14 cellular contexts compared by ENCODE assay signal in genomic region chr7:90579181-90579688, GRCh38. TPM values are rescaled to one million over a fixed set of nuclear protein-coding genes. Genes with fewer than 3 reads are reported as not detected.
DNase-seq lines count a peak whose midpoint lies in the region; ATAC-seq and TF ChIP-seq lines count a peak whose summit lies in the region.
"Had no signal": no experiment of that assay in that cellular context is flagged by ENCODE, and none has a peak within 500 bp of the region (broad histone marks: within the 10 kb centered on the region; RNA-seq: fewer than 3 reads in every experiment).

No MANE protein-coding gene starts in this region.

- H3K4me3 ChIP-seq in epithelial cell of proximal tubule (ENCODE audit: low read depth, low read length) (no peak overlapping the region), parathyroid adenoma (ENCODE audit: low read depth, low read length) (no peak overlapping the region), MM.1S (ENCODE audit: low read length) (no peak overlapping the region)
- H3K4me3 ChIP-seq: thyroid gland had no signal

- H3F3A ChIP-seq in MM.1S (ENCODE audit: insufficient read depth, low read length): no peaks in the 10 kb centered on the region

- TF ChIP-seq CTCF in epithelial cell of proximal tubule (conservative IDR thresholded peaks at IDR 0.05; ENCODE audit: low read depth, low read length) (peak; percentile 4), parathyroid adenoma (IDR thresholded peaks at IDR 0.05) (no peak), MM.1S (IDR thresholded peaks at IDR 0.05; ENCODE audit: low read length) (no peak)

- H3K36me3 ChIP-seq in parathyroid adenoma (ENCODE audit: control insufficient read depth, insufficient read depth, low read length): no peaks in the 10 kb centered on the region
- no peaks in the 10 kb centered on the region for H3K36me3 ChIP-seq in MM.1S (replicated peaks; ENCODE audit: insufficient read depth, low read length)
- H3K36me3 ChIP-seq: thyroid gland had no signal

- DNase-seq in ELR (ENCODE audit: low read depth) (peak; percentile 50), OCI-M1 (lab: John Stamatoyannopoulos, UW) (peak; percentile 87), epithelial cell of proximal tubule (ENCODE audit: low read depth) (no peak), MM.1S (no peak), NCI-H2171 (lab: John Stamatoyannopoulos, UW) (no peak), hepatic stellate cell (ENCODE audit: low spot score) (no peak)
- DNase-seq: DMS 273 treated with DMSO at 0.1 percent for 48 hours; hippocampal formation; naive thymus-derived CD8-positive, alpha-beta T cell; stimulated activated CD4-positive, alpha-beta T cell treated with anti-CD3 and anti-CD28 coated beads, Interleukin-4, amount 100 ng/mL, for 24 hours had no signal

- H3K27ac ChIP-seq in parathyroid adenoma (no peak overlapping the region), MM.1S (ENCODE audit: low read length) (no peak overlapping the region)
- H3K27ac ChIP-seq: HL-60, thyroid gland had no signal

- H4K20me1 ChIP-seq in MM.1S (ENCODE audit: insufficient read depth, low read length): no peaks in the 10 kb centered on the region

- H3K9me3 ChIP-seq in parathyroid adenoma (ENCODE audit: control insufficient read depth, low read length): no peaks in the 10 kb centered on the region
- no peaks in the 10 kb centered on the region for H3K9me3 ChIP-seq in MM.1S (replicated peaks; ENCODE audit: insufficient read depth, low read length)
- H3K9me3 ChIP-seq: thyroid gland had no signal

- H3K9ac ChIP-seq in parathyroid adenoma (no peak overlapping the region), MM.1S (ENCODE audit: low read length) (no peak overlapping the region)

- H2AFZ ChIP-seq in parathyroid adenoma: peak overlapping the region; percentile 31
- no peak overlapping the region for H2AFZ ChIP-seq in MM.1S (ENCODE audit: low read length)

- no peak for ATAC-seq in GM19397 (IDR thresholded peaks at IDR 0.05; ENCODE audit: unreplicated experiment)
- ATAC-seq: naive thymus-derived CD8-positive, alpha-beta T cell had no signal

- H3K79me2 ChIP-seq in parathyroid adenoma (no peaks in the 10 kb centered on the region), MM.1S (ENCODE audit: low read length) (no peaks in the 10 kb centered on the region)

- H3K4me1 ChIP-seq in parathyroid adenoma (no peaks in the 10 kb centered on the region), MM.1S (ENCODE audit: low read length) (no peaks in the 10 kb centered on the region)
- H3K4me1 ChIP-seq: thyroid gland had no signal

- H3K27me3 ChIP-seq in parathyroid adenoma (ENCODE audit: control insufficient read depth, insufficient read depth, low read length) (no peaks in the 10 kb centered on the region), MM.1S (replicated peaks; ENCODE audit: insufficient read depth, low read length) (no peaks in the 10 kb centered on the region)
- H3K27me3 ChIP-seq: thyroid gland had no signal

- no peaks in the 10 kb centered on the region for H3K9me2 ChIP-seq in MM.1S (replicated peaks; ENCODE audit: insufficient read depth, low read length)

- no peak overlapping the region for H3K4me2 ChIP-seq in parathyroid adenoma (ENCODE audit: low read length)
- no peak overlapping the region for H3K4me2 ChIP-seq in MM.1S (ENCODE audit: low read depth, low read length)

RNA-seq across cellular contexts. Expression of gene CDK14, which starts 16.9 kb away (rescaled TPM):
- 5.3 and 6.4 TPM in 2 replicates for total RNA-seq in epithelial cell of proximal tubule

Comparison
In these comparisons a context has a peak if more than half of its experiments do, and no peak if none do; other contexts are left out.
1. DNase-seq: peak in ELR (single experiment) and OCI-M1 (single experiment); none in epithelial cell of proximal tubule (single experiment), MM.1S (single experiment), NCI-H2171 (single experiment) and hepatic stellate cell (single experiment).